ENCODE assay signal across 11 cellular contexts in genomic region chr19:19134687-19135158, GRCh38. TPM values are rescaled to one million over a fixed set of nuclear protein-coding genes. Genes with fewer than 3 reads are reported as not detected.
DNase-seq lines count a peak whose midpoint lies in the region; ATAC-seq, FAIRE-seq and TF ChIP-seq lines count a peak whose summit lies in the region.
"Had no signal": no experiment of that assay in that cellular context is flagged by ENCODE, and none has a peak within 500 bp of the region (broad histone marks: within the 10 kb centered on the region; RNA-seq: fewer than 3 reads in every experiment).

No MANE protein-coding gene starts in this region.

- TF ChIP-seq CTCF in GM06990 (IDR thresholded peaks at IDR 0.05; ENCODE audit: insufficient read depth, low read length, poor library complexity, severe bottlenecking) (peak; percentile 19), psoas muscle (IDR thresholded peaks at IDR 0.05) (no peak), kidney (IDR thresholded peaks at IDR 0.05; ENCODE audit: borderline replicate concordance, extremely low read depth, insufficient read depth) (no peak)

- FAIRE-seq in kidney (lab: Jason Lieb, UNC), result no peak

- H3K36me3 ChIP-seq in GM06990 (ENCODE audit: control insufficient read depth, insufficient read depth, low read length) (peaks cover 2% of the 10 kb centered on the region), psoas muscle (ENCODE audit: insufficient read depth in 1 of 2, low read depth in 1 of 2) (peaks cover 0 to 7% of the 10 kb centered on the region in 2 donors), kidney (ENCODE audit: control insufficient read depth in 1 of 2, insufficient read depth in 2 of 2, low read length in 2 of 2) (no peaks in the 10 kb centered on the region)

- H3K9me3 Mint-ChIP-seq in activated T-helper 1 cell treated with anti-CD3 and anti-CD28 coated beads, Interleukin-12 subunit alpha, Interleukin-12 subunit beta, Interleukin-2, Interleukin-4 antibody, amounts not matched to agents 30 ng/mL and 10 ng/mL and 1 ng/mL, durations not matched to agents 14 hours and 24 hours and 36 hours, result peaks cover 5% of the 10 kb centered on the region

- H3K27ac ChIP-seq in psoas muscle (peak overlapping the region; percentile 96), kidney (ENCODE audit: low read depth in 2 of 2, low read length in 2 of 2) (no peak overlapping the region)

- peak; percentile 68 for DNase-seq in GM06990 (ENCODE audit: extremely low read depth, insufficient read length)
- peak; percentile 70 for DNase-seq in NCI-H2171 (lab: John Stamatoyannopoulos, UW)
- DNase-seq in central memory CD4-positive, alpha-beta T cell, result peak; percentile 17
- peak; percentile 86 to 95 for DNase-seq in psoas muscle
- DNase-seq in kidney, result no peak
- DNase-seq in activated T-helper 1 cell treated with anti-CD3 and anti-CD28 coated beads, Interleukin-12 subunit alpha, Interleukin-12 subunit beta, Interleukin-2, Interleukin-4 antibody, amounts not matched to agents 30 ng/mL and 10 ng/mL and 1 ng/mL, durations not matched to agents 14 hours and 24 hours and 36 hours (ENCODE audit: low spot score), result no peak

- ATAC-seq in psoas muscle, result peak; percentile 57 to 92 (median 85)
- no peak for ATAC-seq in GM18873 (IDR thresholded peaks at IDR 0.05; ENCODE audit: low FRiP score, unreplicated experiment)
- no peak for ATAC-seq in HG03378 (IDR thresholded peaks at IDR 0.05; ENCODE audit: unreplicated experiment)

- no peak overlapping the region for H3K27ac Mint-ChIP-seq in activated T-helper 1 cell treated with anti-CD3 and anti-CD28 coated beads, Interleukin-12 subunit alpha, Interleukin-12 subunit beta, Interleukin-2, Interleukin-4 antibody, amounts not matched to agents 30 ng/mL and 10 ng/mL and 1 ng/mL, durations not matched to agents 14 hours and 24 hours and 36 hours

- H3K27me3 Mint-ChIP-seq in activated T-helper 1 cell treated with anti-CD3 and anti-CD28 coated beads, Interleukin-12 subunit alpha, Interleukin-12 subunit beta, Interleukin-2, Interleukin-4 antibody, amounts not matched to agents 30 ng/mL and 10 ng/mL and 1 ng/mL, durations not matched to agents 14 hours and 24 hours and 36 hours (ENCODE audit: insufficient read depth), result no peaks in the 10 kb centered on the region

- H3K9me3 ChIP-seq in psoas muscle (peaks cover 6% of the 10 kb centered on the region), kidney (ENCODE audit: control insufficient read depth in 1 of 2, low read length in 2 of 2) (peaks cover 0 to 4% of the 10 kb centered on the region in 2 donors)

- intact Hi-C loops in psoas muscle (cut with DNase I) (no loop called here), kidney (cut with DNase I) (loop anchor here (10.0 kb wide), 1 partner anchor 80 kb away; no protein-coding TSS in a partner anchor)
- intact Hi-C loops in activated T-helper 1 cell treated with anti-CD3 and anti-CD28 coated beads, Interleukin-12 subunit alpha, Interleukin-12 subunit beta, Interleukin-2, Interleukin-4 antibody, amounts not matched to agents 30 ng/mL and 10 ng/mL and 1 ng/mL, durations not matched to agents 14 hours and 24 hours and 36 hours (cut with micrococcal nuclease), result no loop called here

- peaks cover 6% of the 10 kb centered on the region for H3K4me1 ChIP-seq in psoas muscle
- H3K4me1 ChIP-seq in kidney (ENCODE audit: control insufficient read depth in 1 of 2, insufficient read depth in 1 of 2, low read depth in 1 of 2, low read length in 2 of 2), result peaks cover 7% of the 10 kb centered on the region in 2 donors

- peaks cover 10% of the 10 kb centered on the region for H3K36me3 Mint-ChIP-seq in activated T-helper 1 cell treated with anti-CD3 and anti-CD28 coated beads, Interleukin-12 subunit alpha, Interleukin-12 subunit beta, Interleukin-2, Interleukin-4 antibody, amounts not matched to agents 30 ng/mL and 10 ng/mL and 1 ng/mL, durations not matched to agents 14 hours and 24 hours and 36 hours (ENCODE audit: low read depth)

- no peak overlapping the region for H3K4me3 Mint-ChIP-seq in activated T-helper 1 cell treated with anti-CD3 and anti-CD28 coated beads, Interleukin-12 subunit alpha, Interleukin-12 subunit beta, Interleukin-2, Interleukin-4 antibody, amounts not matched to agents 30 ng/mL and 10 ng/mL and 1 ng/mL, durations not matched to agents 14 hours and 24 hours and 36 hours
- H3K4me3 Mint-ChIP-seq: brain had no signal

- no peak overlapping the region for H3K9ac ChIP-seq in kidney (ENCODE audit: low read length in 2 of 2)

- WGBS in psoas muscle, 3 donors, result 23 to 29% (median 23%) methylated on average over 20 to 21 of the region's 21 CpGs

- H3K4me1 Mint-ChIP-seq in activated T-helper 1 cell treated with anti-CD3 and anti-CD28 coated beads, Interleukin-12 subunit alpha, Interleukin-12 subunit beta, Interleukin-2, Interleukin-4 antibody, amounts not matched to agents 30 ng/mL and 10 ng/mL and 1 ng/mL, durations not matched to agents 14 hours and 24 hours and 36 hours (ENCODE audit: low read depth), result peaks cover 22% of the 10 kb centered on the region

- H3K27me3 ChIP-seq in GM06990 (replicated peaks; ENCODE audit: control insufficient read depth, insufficient read depth, low read length) (no peaks in the 10 kb centered on the region), psoas muscle (ENCODE audit: insufficient read depth in 3 of 3, low read length in 2 of 3) (no peaks in the 10 kb centered on the region)

- H3K4me3 ChIP-seq in GM06990 (replicated peaks; ENCODE audit: low read depth, low read length), result no peak overlapping the region
- H3K4me3 ChIP-seq in psoas muscle, result peak overlapping the region; percentile 34
- H3K4me3 ChIP-seq in kidney (ENCODE audit: low read length in 2 of 2), result no peak overlapping the region
- H3K4me3 ChIP-seq: lung had no signal

RNA-seq across cellular contexts. Expression of gene TMEM161A, which starts 3.6 kb away (rescaled TPM):
- total RNA-seq in psoas muscle (10 to 100 TPM; 31.3 to 61.3 (median 42.8) TPM), kidney (23.9 TPM)
- polyA plus RNA-seq in psoas muscle (10 to 100 TPM; 30.2 to 46.1 (median 37.6) TPM), kidney (ENCODE audit: insufficient read depth, low read depth, low replicate concordance) (37.1 TPM)
- total RNA-seq in activated T-helper 1 cell treated with anti-CD3 and anti-CD28 coated beads, Interleukin-12 subunit alpha, Interleukin-12 subunit beta, Interleukin-2, Interleukin-4 antibody, amounts not matched to agents 30 ng/mL and 10 ng/mL and 1 ng/mL, durations not matched to agents 14 hours and 24 hours and 36 hours, result 46.0 and 48.9 TPM in 2 replicates

RNA-seq across cellular contexts. Expression of gene MEF2B, which starts 35.3 kb away (rescaled TPM):
- total RNA-seq in psoas muscle (under 1 TPM; 0.56 to 0.91 (median 0.63) TPM), kidney (3.4 TPM)
- polyA plus RNA-seq in psoas muscle (under 1 TPM; 0.07 to 0.18 (median 0.16) TPM), kidney (ENCODE audit: insufficient read depth, low read depth, low replicate concordance) (0.47 TPM)
- 1.7 and 2.2 TPM in 2 replicates for total RNA-seq in activated T-helper 1 cell treated with anti-CD3 and anti-CD28 coated beads, Interleukin-12 subunit alpha, Interleukin-12 subunit beta, Interleukin-2, Interleukin-4 antibody, amounts not matched to agents 30 ng/mL and 10 ng/mL and 1 ng/mL, durations not matched to agents 14 hours and 24 hours and 36 hours
- total RNA-seq: SK-MEL-5 had no signal

RNA-seq across cellular contexts. Expression of gene BORCS8, which starts 57.2 kb away (rescaled TPM):
- total RNA-seq in psoas muscle, result 10 to 100 TPM; 16.0 to 33.6 (median 21.0) TPM
- 10 to 100 TPM; 25.2 to 46.1 (median 41.2) TPM for polyA plus RNA-seq in psoas muscle
- total RNA-seq in kidney, result 42.2 TPM
- polyA plus RNA-seq in kidney (ENCODE audit: insufficient read depth, low read depth, low replicate concordance), result 51.7 TPM
- total RNA-seq in activated T-helper 1 cell treated with anti-CD3 and anti-CD28 coated beads, Interleukin-12 subunit alpha, Interleukin-12 subunit beta, Interleukin-2, Interleukin-4 antibody, amounts not matched to agents 30 ng/mL and 10 ng/mL and 1 ng/mL, durations not matched to agents 14 hours and 24 hours and 36 hours, result 37.8 and 38.6 TPM in 2 replicates

RNA-seq across cellular contexts. Expression of gene RFXANK, which starts 57.3 kb away (rescaled TPM):
- 10 to 100 TPM; 33.3 to 53.5 (median 46.2) TPM for total RNA-seq in psoas muscle
- 10 to 100 TPM; 39.1 to 64.9 (median 57.4) TPM for polyA plus RNA-seq in psoas muscle
- 70.7 TPM for total RNA-seq in kidney
- 133 TPM for polyA plus RNA-seq in kidney (ENCODE audit: insufficient read depth, low read depth, low replicate concordance)
- 101 and 103 TPM in 2 replicates for total RNA-seq in activated T-helper 1 cell treated with anti-CD3 and anti-CD28 coated beads, Interleukin-12 subunit alpha, Interleukin-12 subunit beta, Interleukin-2, Interleukin-4 antibody, amounts not matched to agents 30 ng/mL and 10 ng/mL and 1 ng/mL, durations not matched to agents 14 hours and 24 hours and 36 hours

Comparison
In these comparisons a context has a peak if more than half of its experiments do, and no peak if none do; other contexts are left out.
1. DNase-seq: peak in GM06990 (single experiment), NCI-H2171 (single experiment), central memory CD4-positive, alpha-beta T cell (single experiment) and psoas muscle (2 of 2); none in kidney (single experiment) and activated T-helper 1 cell treated with anti-CD3 and anti-CD28 coated beads, Interleukin-12 subunit alpha, Interleukin-12 subunit beta, Interleukin-2, Interleukin-4 antibody, amounts not matched to agents 30 ng/mL and 10 ng/mL and 1 ng/mL, durations not matched to agents 14 hours and 24 hours and 36 hours (single experiment).
2. ATAC-seq: peak in psoas muscle (4 of 4); none in GM18873 (single experiment) and HG03378 (single experiment).